8 cellular contexts compared by ENCODE assay signal in genomic region chr7:94289071-94289470, GRCh38.
DNase-seq lines count a peak whose midpoint lies in the region; ATAC-seq and TF ChIP-seq lines count a peak whose summit lies in the region.

No MANE protein-coding gene starts in this region.

- no peaks in the 10 kb centered on the region for H3K9me3 Mint-ChIP-seq in activated CD4-positive, alpha-beta memory T cell treated with anti-CD3 and anti-CD28 coated beads, Interleukin-2, amount 10 ng/mL, durations not matched to agents 7 days and 5 days

- DNase-seq in AG09319 (ENCODE audit: extremely low read depth, low read depth) (peak; percentile 74), HT1080 (ENCODE audit: low read depth) (peak; percentile 77), epidermal melanocyte (ENCODE audit: insufficient read length, low spot score) (peak; percentile 84), midbrain (lab: John Stamatoyannopoulos, UW) (peak; percentile 73)
- DNase-seq in activated CD4-positive, alpha-beta memory T cell treated with anti-CD3 and anti-CD28 coated beads, Interleukin-2, amount 10 ng/mL, durations not matched to agents 7 days and 5 days: no peak

- no peak overlapping the region for H3K9ac ChIP-seq in OCI-LY3 (ENCODE audit: low read length)

- H3K4me3 ChIP-seq in OCI-LY3 (ENCODE audit: low read length): no peak overlapping the region

- H3K27ac ChIP-seq in OCI-LY3 (ENCODE audit: low read length): no peak overlapping the region

- CTCF ChIA-PET in activated CD4-positive, alpha-beta memory T cell treated with anti-CD3 and anti-CD28 coated beads, Interleukin-2, amount 10 ng/mL, durations not matched to agents 7 days and 5 days (lab: Charles Lee): no interaction called here

- no peak overlapping the region for H2AFZ ChIP-seq in OCI-LY3 (ENCODE audit: low read depth, low read length)

- no peaks in the 10 kb centered on the region for H3K36me3 ChIP-seq in OCI-LY3 (replicated peaks; ENCODE audit: low read depth, low read length)

- H3K9me3 ChIP-seq in OCI-LY3 (ENCODE audit: insufficient read depth, low read length): no peaks in the 10 kb centered on the region

- H3K27me3 Mint-ChIP-seq in activated CD4-positive, alpha-beta memory T cell treated with anti-CD3 and anti-CD28 coated beads, Interleukin-2, amount 10 ng/mL, durations not matched to agents 7 days and 5 days: no peaks in the 10 kb centered on the region

- no peaks in the 10 kb centered on the region for H4K20me1 ChIP-seq in OCI-LY3 (ENCODE audit: insufficient read depth, low read length)

- no peaks in the 10 kb centered on the region for H3K79me2 ChIP-seq in OCI-LY3 (ENCODE audit: low read length)

- TF ChIP-seq CTCF in AG09319 (IDR thresholded peaks at IDR 0.05; ENCODE audit: low read depth, low read length) (no peak; the same call in none of the 2 replicates), OCI-LY3 (IDR thresholded peaks at IDR 0.05; ENCODE audit: low read depth, low read length) (peak; percentile 58)

- POLR2A ChIA-PET in activated CD4-positive, alpha-beta memory T cell treated with anti-CD3 and anti-CD28 coated beads, Interleukin-2, amount 10 ng/mL, durations not matched to agents 7 days and 5 days (lab: Charles Lee): no interaction called here

- H3K27ac Mint-ChIP-seq in activated CD4-positive, alpha-beta memory T cell treated with anti-CD3 and anti-CD28 coated beads, Interleukin-2, amount 10 ng/mL, durations not matched to agents 7 days and 5 days: no peak overlapping the region

- H3K27me3 ChIP-seq in OCI-LY3 (ENCODE audit: low read depth, low read length): peaks cover 14% of the 10 kb centered on the region

- H3K4me3 Mint-ChIP-seq in activated CD4-positive, alpha-beta memory T cell treated with anti-CD3 and anti-CD28 coated beads, Interleukin-2, amount 10 ng/mL, durations not matched to agents 7 days and 5 days: no peak overlapping the region

- H3K4me2 ChIP-seq in OCI-LY3 (ENCODE audit: low read length): no peak overlapping the region

- no peaks in the 10 kb centered on the region for H3K36me3 Mint-ChIP-seq in activated CD4-positive, alpha-beta memory T cell treated with anti-CD3 and anti-CD28 coated beads, Interleukin-2, amount 10 ng/mL, durations not matched to agents 7 days and 5 days (ENCODE audit: low read depth)

- no peaks in the 10 kb centered on the region for H3K4me1 Mint-ChIP-seq in activated CD4-positive, alpha-beta memory T cell treated with anti-CD3 and anti-CD28 coated beads, Interleukin-2, amount 10 ng/mL, durations not matched to agents 7 days and 5 days

- no peaks in the 10 kb centered on the region for H3K4me1 ChIP-seq in OCI-LY3 (ENCODE audit: low read length)

- ATAC-seq in GM18517 (IDR thresholded peaks at IDR 0.05; ENCODE audit: unreplicated experiment): no peak
- ATAC-seq in HG02852 (IDR thresholded peaks at IDR 0.05; ENCODE audit: unreplicated experiment): no peak
